In the genomic region with DNA sequence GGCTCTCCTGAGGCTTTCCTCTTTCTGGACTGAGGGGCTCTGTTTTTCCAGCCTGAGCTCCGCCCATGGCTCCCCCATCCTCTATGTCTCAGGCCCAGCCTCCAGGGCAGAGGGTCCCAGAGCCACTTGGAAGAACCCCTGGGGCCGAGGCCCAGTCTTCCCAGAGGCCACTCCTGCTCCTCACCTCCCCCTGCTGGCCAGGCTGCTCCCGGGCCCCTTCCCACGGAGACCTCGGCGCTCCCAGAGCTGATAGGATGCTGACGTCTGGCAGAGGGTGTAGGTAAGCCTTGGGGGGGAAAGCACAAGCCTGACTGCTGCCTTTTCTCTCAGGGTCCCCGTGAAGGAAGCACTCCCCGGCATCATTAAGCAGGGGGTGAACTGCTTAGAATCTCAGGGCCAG, we compare ENCODE assay signal across 8 cellular contexts. TPM values are rescaled to one million over a fixed set of nuclear protein-coding genes. Genes with fewer than 3 reads are reported as not detected.
DNase-seq lines count a peak whose midpoint lies in the region; ATAC-seq, FAIRE-seq and TF ChIP-seq lines count a peak whose summit lies in the region.

No MANE protein-coding gene starts in this region.

- H3K4me1 ChIP-seq in Panc1 (ENCODE audit: control insufficient read depth, insufficient read depth, low read length) (no peaks in the 10 kb centered on the region), testis (no peaks in the 10 kb centered on the region)

- BruUV-seq in Panc1 (replicated peaks; lab: Mats Ljungman, UMichigan) = no TSS peak

- H3K4me3 Mint-ChIP-seq in activated naive CD4-positive, alpha-beta T cell treated with anti-CD3 and anti-CD28 coated beads for 36 hours = no peak overlapping the region

- no peak overlapping the region for H3K27ac Mint-ChIP-seq in activated naive CD4-positive, alpha-beta T cell treated with anti-CD3 and anti-CD28 coated beads for 36 hours

- WGBS in testis, 2 donors = 57 to 68% methylated on average over 8 to 9 of the region's 9 CpGs

- H3K36me3 Mint-ChIP-seq in activated naive CD4-positive, alpha-beta T cell treated with anti-CD3 and anti-CD28 coated beads for 36 hours (ENCODE audit: low read depth) = no peaks in the 10 kb centered on the region

- no peak overlapping the region for H3K4me3 ChIP-seq in Panc1 (ENCODE audit: low read depth in 2 of 2, low read length in 2 of 2)
- H3K4me3 ChIP-seq in testis = no peak overlapping the region

- peak; percentile 76 for ATAC-seq in Panc1
- no peak for ATAC-seq in HG02885 (IDR thresholded peaks at IDR 0.05; ENCODE audit: poor library complexity, unreplicated experiment)

- H3K9me3 ChIP-seq in Panc1 (ENCODE audit: control insufficient read depth, insufficient read depth, low read depth, low read length) (no peaks in the 10 kb centered on the region), testis (no peaks in the 10 kb centered on the region)

- H3K9me3 Mint-ChIP-seq in activated naive CD4-positive, alpha-beta T cell treated with anti-CD3 and anti-CD28 coated beads for 36 hours = no peaks in the 10 kb centered on the region

- H3K36me3 ChIP-seq in Panc1 (ENCODE audit: control insufficient read depth, insufficient read depth, low read length) = no peaks in the 10 kb centered on the region
- H3K36me3 ChIP-seq in testis (ENCODE audit: low read depth, missing control alignments) = no peaks in the 10 kb centered on the region

- intact Hi-C loops in activated naive CD4-positive, alpha-beta T cell treated with anti-CD3 and anti-CD28 coated beads for 36 hours (cut with micrococcal nuclease) = no loop called here
- intact Hi-C loops in Panc1 (cut with micrococcal nuclease; ENCODE audit: unreplicated experiment) (loop anchor here (10.0 kb wide), 1 partner anchor 82 kb away; a partner anchor contains a TSS), testis (cut with DNase I; ENCODE audit: low total_unique reads) (no loop called here)

- DNase-seq in activated naive CD4-positive, alpha-beta T cell treated with anti-CD3 and anti-CD28 coated beads for 36 hours = peak; percentile 40
- DNase-seq in activated naive CD4-positive, alpha-beta T cell treated with Interleukin-2 at 50 U/mL for 16 hours = no peak
- DNase-seq in Panc1 (ENCODE audit: low read depth, low spot score) (no peak), glomerular visceral epithelial cell (ENCODE audit: extremely low spot score) (peak; percentile 12), testis (peak; percentile 19), OCI-M2 (lab: John Stamatoyannopoulos, UW; ENCODE audit: unreplicated experiment) (no peak), GM19239 (ENCODE audit: insufficient read length, low spot score) (no peak)

- no peaks in the 10 kb centered on the region for H3K27me3 ChIP-seq in Panc1 (ENCODE audit: control insufficient read depth, insufficient read depth, low read length)
- H3K27me3 ChIP-seq in testis = no peaks in the 10 kb centered on the region

- CTCF ChIA-PET in activated naive CD4-positive, alpha-beta T cell treated with anti-CD3 and anti-CD28 coated beads for 36 hours (lab: Charles Lee) = interaction anchor here (1.0 to 2.3 kb wide), 5 partner anchors 8 to 43 kb away, joined by 3 to 7 read pairs (median 4); no protein-coding TSS in a partner anchor
- CTCF ChIA-PET in Panc1 (lab: Charles Lee) = no interaction called here

- TF ChIP-seq CTCF in Panc1 (IDR thresholded peaks at IDR 0.05) (peak; percentile 83), testis (IDR thresholded peaks at IDR 0.05) (peak in 1 of 3 experiments; percentile 30)

- H3K4me1 Mint-ChIP-seq in activated naive CD4-positive, alpha-beta T cell treated with anti-CD3 and anti-CD28 coated beads for 36 hours (ENCODE audit: low read depth) = no peaks in the 10 kb centered on the region

- in situ Hi-C loops in Panc1 (cut with HindIII; ENCODE audit: low pct_unique_long_range_greater_than_20kb, low sequenced_read_pairs) = no loop called here

- H3K27me3 Mint-ChIP-seq in activated naive CD4-positive, alpha-beta T cell treated with anti-CD3 and anti-CD28 coated beads for 36 hours (ENCODE audit: low read depth) = no peaks in the 10 kb centered on the region

- TF ChIP-seq POLR2A in testis (IDR thresholded peaks at IDR 0.05) = no peak

- POLR2A ChIA-PET in Panc1 (lab: Charles Lee) = no interaction called here

- no peak overlapping the region for H3K27ac ChIP-seq in Panc1 (ENCODE audit: low read length)
- H3K27ac ChIP-seq in testis = no peak overlapping the region

- FAIRE-seq in GM19239 (lab: Jason Lieb, UNC) = no peak

RNA-seq across cellular contexts. Expression of a gene that starts 51.4 kb away (rescaled TPM):
- 100 to 1,000 TPM; 338 to 348 TPM for total RNA-seq in activated naive CD4-positive, alpha-beta T cell treated with anti-CD3 and anti-CD28 coated beads for 36 hours
- total RNA-seq in Panc1 (2021; ENCODE audit: unreplicated experiment) = 222 TPM
- polyA plus RNA-seq in Panc1 (2012; ENCODE audit: insufficient read length) = 266 TPM
- total RNA-seq in testis = 10 to 100 TPM; 57.3 to 74.5 TPM
- polyA plus RNA-seq in testis (ENCODE audit: insufficient read depth, low read depth, low replicate concordance) = 176 TPM

RNA-seq across cellular contexts. Expression of a gene that starts 51.8 kb away (rescaled TPM):
- total RNA-seq in activated naive CD4-positive, alpha-beta T cell treated with anti-CD3 and anti-CD28 coated beads for 36 hours = 10 to 100 TPM; 53.4 to 54.5 TPM
- total RNA-seq in Panc1 (2021; ENCODE audit: unreplicated experiment) = 63.4 TPM
- 25.3 TPM for polyA plus RNA-seq in Panc1 (2012; ENCODE audit: insufficient read length)
- 10 to 100 TPM; 59.9 to 73.3 TPM for total RNA-seq in testis
- polyA plus RNA-seq in testis (ENCODE audit: insufficient read depth, low read depth, low replicate concordance) = 38.0 TPM

Comparison
In these comparisons a context has a peak if more than half of its experiments do, and no peak if none do; other contexts are left out.
1. DNase-seq: peak in activated naive CD4-positive, alpha-beta T cell treated with anti-CD3 and anti-CD28 coated beads for 36 hours (single experiment), glomerular visceral epithelial cell (single experiment) and testis (single experiment); none in activated naive CD4-positive, alpha-beta T cell treated with Interleukin-2 at 50 U/mL for 16 hours (single experiment), Panc1 (single experiment), OCI-M2 (single experiment) and GM19239 (single experiment).